In the genomic region with DNA sequence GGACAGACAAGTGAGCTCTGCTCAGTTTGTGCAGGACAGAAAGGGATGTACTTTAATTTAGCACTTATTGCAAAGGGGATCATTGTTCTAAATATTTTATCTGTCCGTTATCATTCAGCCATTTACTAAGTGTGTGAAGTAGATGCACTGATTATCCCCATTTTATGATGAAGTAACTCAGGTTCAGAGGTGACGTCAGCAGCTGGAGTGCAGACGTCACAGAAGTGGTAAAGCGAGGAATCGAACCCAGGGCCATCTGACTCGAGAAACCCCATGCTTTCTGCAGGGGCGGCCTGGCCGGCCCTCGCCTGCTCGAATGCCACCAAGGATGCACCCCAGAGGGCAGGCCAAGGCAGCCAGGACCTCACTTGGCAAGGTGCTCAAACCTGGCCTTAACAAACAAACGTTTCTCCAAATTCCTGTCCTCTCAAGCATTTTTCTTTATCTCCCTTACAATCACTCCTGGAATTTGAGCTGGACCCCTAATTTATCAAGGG, we compare ENCODE assay signal across 9 cellular contexts.
"Had no signal": no experiment of that assay in that cellular context is flagged by ENCODE, and none has a peak within 500 bp of the region (broad histone marks: within the 10 kb centered on the region; RNA-seq: fewer than 3 reads in every experiment).

No MANE protein-coding gene starts in this region.

- H3K4me3 ChIP-seq: HAP-1 had no signal

- DNase-seq: GOT3, H7, HFFc6, IMR-90, KBM-7 had no signal

- ATAC-seq: HCT116 had no signal

- H3K27ac ChIP-seq: HL-60, KMS-11 had no signal

- H3K9me3 ChIP-seq: HAP-1 had no signal

- H3K4me2 ChIP-seq: KMS-11 had no signal

- H3K4me1 ChIP-seq: HAP-1 had no signal

- H3K36me3 ChIP-seq: HAP-1 had no signal

- H3K9ac ChIP-seq: KMS-11 had no signal
